ENCODE assay signal across 8 cellular contexts in the genomic region with DNA sequence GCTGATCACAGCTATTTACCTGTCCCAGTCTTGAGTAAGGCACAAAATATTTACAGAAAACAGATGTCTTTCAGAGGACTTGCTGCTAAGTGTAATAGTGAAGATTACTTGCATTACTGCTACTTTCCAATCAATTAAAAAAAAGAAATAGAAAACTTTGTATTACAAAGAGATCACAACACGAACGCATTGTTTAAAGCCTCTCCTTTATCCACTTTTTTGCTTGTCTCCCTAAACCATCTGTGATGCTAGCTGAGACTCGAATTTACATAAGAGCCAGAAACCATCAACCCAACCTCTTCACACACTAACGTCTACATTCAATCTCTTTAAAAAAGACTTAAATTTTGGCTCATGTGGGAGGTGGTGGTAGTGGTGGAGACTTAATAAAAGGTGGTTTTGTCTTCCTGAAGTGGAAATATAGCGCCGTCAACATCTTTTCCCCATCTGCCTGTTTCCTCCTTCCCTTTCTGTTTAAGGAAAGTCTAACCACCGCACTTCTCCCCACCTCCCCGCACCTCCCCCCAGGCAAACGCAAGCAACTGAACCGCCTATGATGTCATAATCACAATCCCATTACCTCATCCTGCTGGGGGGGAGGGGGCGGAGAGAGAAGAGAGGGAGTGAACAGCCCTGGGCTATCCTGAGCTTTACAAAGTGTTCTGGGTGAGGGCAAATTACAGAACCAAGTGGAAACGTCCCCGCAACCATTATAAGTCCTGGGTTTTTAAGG. TPM values are rescaled to one million over a fixed set of nuclear protein-coding genes. Genes with fewer than 3 reads are reported as not detected.
DNase-seq lines count a peak whose midpoint lies in the region; ATAC-seq and TF ChIP-seq lines count a peak whose summit lies in the region.

No MANE protein-coding gene starts in this region.

- peak overlapping the region; percentile 93 for H3K4me3 Mint-ChIP-seq in CD8-positive, alpha-beta T cell
- H3K4me3 Mint-ChIP-seq in MCF 10A (ENCODE audit: unreplicated experiment) = peak overlapping the region; percentile 88

- TSS peak; percentile 95 for BruUV-seq in MCF 10A (replicated peaks; lab: Mats Ljungman, UMichigan)

- H3K9ac ChIP-seq in iPS-18a (ENCODE audit: low read length) = peak overlapping the region; percentile 97

- no peaks in the 10 kb centered on the region for H3K9me3 Mint-ChIP-seq in CD8-positive, alpha-beta T cell
- no peaks in the 10 kb centered on the region for H3K9me3 Mint-ChIP-seq in MCF 10A (ENCODE audit: unreplicated experiment)

- peak overlapping the region; percentile 100 for H3K27ac Mint-ChIP-seq in CD8-positive, alpha-beta T cell
- H3K27ac Mint-ChIP-seq in MCF 10A (ENCODE audit: low read depth, unreplicated experiment) = peak overlapping the region; percentile 100

- peaks cover 43% of the 10 kb centered on the region for H3K4me1 Mint-ChIP-seq in CD8-positive, alpha-beta T cell (ENCODE audit: low read depth)
- H3K4me1 Mint-ChIP-seq in MCF 10A (ENCODE audit: insufficient read depth, unreplicated experiment) = peaks cover 49% of the 10 kb centered on the region

- peak overlapping the region; percentile 85 for H3K4me3 ChIP-seq in CD8-positive, alpha-beta T cell (ENCODE audit: low read depth, low read length)
- H3K4me3 ChIP-seq in iPS-18a (ENCODE audit: low read length) = peak overlapping the region; percentile 87
- peak overlapping the region; percentile 75 to 95 (median 93) for H3K4me3 ChIP-seq in gastrocnemius medialis

- in situ Hi-C loops in gastrocnemius medialis (cut with MboI; ENCODE audit: low sequenced_read_pairs in 4 of 4) = loop anchor here in 1 of 4 donors (10.0 kb wide), 1 partner anchor 122 kb away; a partner anchor contains a TSS

- TF ChIP-seq POLR2A in gastrocnemius medialis (IDR thresholded peaks at IDR 0.05) = no peak

- intact Hi-C loops in CD8-positive, alpha-beta T cell (cut with DNase I, micrococcal nuclease) = loop anchor here (1.0 to 10.0 kb wide), 9 partner anchors 128 to 1775 kb away; a partner anchor contains a TSS
- intact Hi-C loops in MCF 10A (cut with micrococcal nuclease) = loop anchor here (5.0 to 10.0 kb wide), 2 partner anchors 208 to 585 kb away; a partner anchor contains a TSS
- intact Hi-C loops in gastrocnemius medialis (cut with DNase I; ENCODE audit: low total_unique reads) = loop anchor here (1.0 to 10.0 kb wide), 4 partner anchors 125 to 712 kb away; a partner anchor contains a TSS

- H3K36me3 Mint-ChIP-seq in CD8-positive, alpha-beta T cell = peaks cover 22% of the 10 kb centered on the region
- H3K36me3 Mint-ChIP-seq in MCF 10A (ENCODE audit: insufficient read depth, unreplicated experiment) = peaks cover 13% of the 10 kb centered on the region

- H3K9me3 ChIP-seq in CD8-positive, alpha-beta T cell (ENCODE audit: low read length) = no peaks in the 10 kb centered on the region
- H3K9me3 ChIP-seq in iPS-18a (ENCODE audit: control insufficient read depth, low read depth, low read length) (no peaks in the 10 kb centered on the region), gastrocnemius medialis (no peaks in the 10 kb centered on the region)

- H3K27me3 Mint-ChIP-seq in CD8-positive, alpha-beta T cell (ENCODE audit: low read depth) = no peaks in the 10 kb centered on the region
- H3K27me3 Mint-ChIP-seq in MCF 10A (ENCODE audit: insufficient read depth, unreplicated experiment) = no peaks in the 10 kb centered on the region

- peaks cover 7% of the 10 kb centered on the region for H3K36me3 ChIP-seq in CD8-positive, alpha-beta T cell (ENCODE audit: insufficient read depth, low read length)
- H3K36me3 ChIP-seq in iPS-18a (ENCODE audit: control insufficient read depth, low read depth, low read length) = peaks cover 13% of the 10 kb centered on the region
- peaks cover 0 to 7% of the 10 kb centered on the region in 2 donors for H3K36me3 ChIP-seq in gastrocnemius medialis

- ATAC-seq in CD8-positive, alpha-beta T cell = peak; percentile 47
- ATAC-seq in GM19035 (IDR thresholded peaks at IDR 0.05; ENCODE audit: unreplicated experiment) = peak; percentile 28
- peak; percentile 22 for ATAC-seq in HG03196 (IDR thresholded peaks at IDR 0.05; ENCODE audit: unreplicated experiment)
- ATAC-seq in gastrocnemius medialis = peak; percentile 50 to 68
- ATAC-seq in HG03457 (IDR thresholded peaks at IDR 0.05; ENCODE audit: unreplicated experiment) = no peak

- H3K4me1 ChIP-seq in CD8-positive, alpha-beta T cell (ENCODE audit: insufficient read depth, low read length) = peaks cover 23% of the 10 kb centered on the region
- H3K4me1 ChIP-seq in iPS-18a (ENCODE audit: control insufficient read depth, low read depth, low read length) (peaks cover 13% of the 10 kb centered on the region), gastrocnemius medialis (peaks cover 27 to 39% of the 10 kb centered on the region in 2 donors)

- POLR2A ChIA-PET in CD8-positive, alpha-beta T cell (lab: Charles Lee) = interaction anchor here (0.9 to 5.8 kb wide), 7 partner anchors 10 to 583 kb away, joined by 4 to 145 read pairs (median 6); a partner anchor contains a TSS
- POLR2A ChIA-PET in MCF 10A (lab: Yijun Ruan, JAX) = interaction anchor here (0.7 to 13.3 kb wide), 12 partner anchors 8 to 238 kb away, joined by 3 to 395 read pairs (median 7); a partner anchor contains a TSS

- no peaks in the 10 kb centered on the region for H3K27me3 ChIP-seq in CD8-positive, alpha-beta T cell (ENCODE audit: insufficient read depth, low read length)
- H3K27me3 ChIP-seq in iPS-18a (ENCODE audit: control insufficient read depth, insufficient read depth, low read length) (no peaks in the 10 kb centered on the region), gastrocnemius medialis (no peaks in the 10 kb centered on the region)

- peak overlapping the region; percentile 95 for H3K27ac ChIP-seq in CD8-positive, alpha-beta T cell (ENCODE audit: low read depth, low read length)
- H3K27ac ChIP-seq in iPS-18a (ENCODE audit: low read length) (peak overlapping the region; percentile 100), gastrocnemius medialis (peak overlapping the region; percentile 89 to 98 (median 94))

- CTCF ChIA-PET in CD8-positive, alpha-beta T cell (lab: Charles Lee) = interaction anchor here (1.2 to 11.2 kb wide), 3 partner anchors 14 to 158 kb away, joined by 3 to 154 read pairs (median 4); a partner anchor contains a TSS
- CTCF ChIA-PET in MCF 10A (lab: Yijun Ruan, JAX) = interaction anchor here (0.9 to 13.7 kb wide), 4 partner anchors 12 to 74 kb away, joined by 3 to 323 read pairs (median 3); a partner anchor contains a TSS

- DNase-seq in CD8-positive, alpha-beta T cell = peak in 1 of 7 experiments; percentile 85
- DNase-seq in OCI-M1 (lab: John Stamatoyannopoulos, UW) (peak; percentile 96), MCF 10A (ENCODE audit: unreplicated experiment) (peak; percentile 88), gastrocnemius medialis (peak; percentile 66 to 79)

- no peak for TF ChIP-seq CTCF in CD8-positive, alpha-beta T cell (IDR thresholded peaks at IDR 0.05)
- no peak for TF ChIP-seq CTCF in MCF 10A (IDR thresholded peaks at IDR 0.05; ENCODE audit: unreplicated experiment)
- no peak for TF ChIP-seq CTCF in gastrocnemius medialis (IDR thresholded peaks at IDR 0.05 in 4 of 5, conservative IDR thresholded peaks at IDR 0.05 in 1 of 5)

RNA-seq across cellular contexts. Expression of a gene that starts 0.9 kb away (rescaled TPM):
- total RNA-seq in CD8-positive, alpha-beta T cell = 10 to 100 TPM; 99.8 to 99.9 TPM
- total RNA-seq in MCF 10A (2022) = 37.2 and 38.9 TPM in 2 replicates
- 10 to 100 TPM; 35.7 to 74.7 (median 41.0) TPM for total RNA-seq in gastrocnemius medialis

RNA-seq across cellular contexts. Expression of a gene that starts 5.5 kb away (rescaled TPM):
- not detected for total RNA-seq in CD8-positive, alpha-beta T cell
- total RNA-seq in MCF 10A (2022) = 10.8 and 12.2 TPM in 2 replicates
- total RNA-seq in gastrocnemius medialis = not detected

RNA-seq across cellular contexts. Expression of a gene that starts 15.4 kb away (rescaled TPM):
- total RNA-seq in CD8-positive, alpha-beta T cell = 10 to 100 TPM; 60.2 to 60.3 TPM
- total RNA-seq in MCF 10A (2022) = 57.8 and 59.0 TPM in 2 replicates
- 100 to 1,000 TPM in 1 of 4 donors, 10 to 100 TPM in 3; 49.4 to 100 (median 74.2) TPM for total RNA-seq in gastrocnemius medialis

Comparison
In these comparisons a context has a peak if more than half of its experiments do, and no peak if none do; other contexts are left out.
1. RNA of a gene that starts 5.5 kb away (total RNA-seq): 10.8 to 12.2 TPM in MCF 10A; not detected in CD8-positive, alpha-beta T cell and not detected in gastrocnemius medialis; every median in the first group is over 10 times any median in the second.
2. Peak in every context shown above with its lines, with median percentiles within 50 percentile points of each other: H3K27ac ChIP-seq and H3K4me3 ChIP-seq.